In the genomic region with DNA sequence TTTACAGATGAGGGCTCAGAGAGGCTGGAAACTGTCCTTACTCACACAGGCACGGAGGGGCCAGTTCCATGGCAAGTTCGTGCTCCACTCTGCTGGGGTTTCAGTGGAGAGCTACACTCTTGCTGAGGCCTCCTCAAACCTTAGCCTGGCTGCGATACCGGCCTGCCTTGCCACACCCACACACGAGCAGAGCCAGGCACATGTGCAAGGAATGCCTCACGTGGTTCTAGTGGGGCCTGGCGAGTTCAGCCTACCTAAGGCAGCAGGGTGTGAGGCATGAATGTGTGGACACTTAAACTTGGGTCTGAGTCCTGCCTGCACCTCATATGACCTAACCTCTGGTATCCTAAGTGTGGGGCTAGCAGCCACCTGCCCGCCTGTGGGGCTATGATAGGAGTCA, we compare ENCODE assay signal across 19 cellular contexts. TPM values are rescaled to one million over a fixed set of nuclear protein-coding genes. Genes with fewer than 3 reads are reported as not detected.
DNase-seq lines count a peak whose midpoint lies in the region; ATAC-seq and TF ChIP-seq lines count a peak whose summit lies in the region.
"Had no signal": no experiment of that assay in that cellular context is flagged by ENCODE, and none has a peak within 500 bp of the region (broad histone marks: within the 10 kb centered on the region; RNA-seq: fewer than 3 reads in every experiment).

No MANE protein-coding gene starts in this region.

- no peak overlapping the region for H3K4me3 Mint-ChIP-seq in chondrocyte (ENCODE audit: unreplicated experiment)
- no peak overlapping the region for H3K4me3 Mint-ChIP-seq in CD8-positive, alpha-beta T cell
- H3K4me3 Mint-ChIP-seq: IgD-negative memory B cell had no signal

- H3K36me3 ChIP-seq in right atrium auricular region (no peaks in the 10 kb centered on the region), right lobe of liver (peaks cover 0 to 5% (median 0%) of the 10 kb centered on the region in 4 donors)
- H3K36me3 ChIP-seq in CD8-positive, alpha-beta T cell (ENCODE audit: insufficient read depth, low read length), result no peaks in the 10 kb centered on the region

- peaks cover 12% of the 10 kb centered on the region for H3K9me3 Mint-ChIP-seq in chondrocyte (ENCODE audit: low read depth)
- peaks cover 8% of the 10 kb centered on the region for H3K9me3 Mint-ChIP-seq in CD8-positive, alpha-beta T cell

- no peak overlapping the region for H3K27ac Mint-ChIP-seq in chondrocyte (ENCODE audit: unreplicated experiment)
- H3K27ac Mint-ChIP-seq in CD8-positive, alpha-beta T cell, result no peak overlapping the region
- H3K27ac Mint-ChIP-seq: IgD-negative memory B cell had no signal

- no peak for TF ChIP-seq POLR2A in right lobe of liver (IDR thresholded peaks at IDR 0.05)

- 100% methylated on average over 1 of the region's 8 CpGs for WGBS in right lobe of liver (ENCODE audit: insufficient coverage, low coverage, low lambda C conversion rate, missing lambda C conversion rate)

- POLR2A ChIA-PET in CD8-positive, alpha-beta T cell (lab: Charles Lee), result no interaction called here

- no peak overlapping the region for H3K4me3 ChIP-seq in right atrium auricular region
- no peak overlapping the region for H3K4me3 ChIP-seq in right lobe of liver
- no peak overlapping the region for H3K4me3 ChIP-seq in CD8-positive, alpha-beta T cell (ENCODE audit: low read depth, low read length)
- H3K4me3 ChIP-seq: Peyer's patch had no signal

- peaks cover 0 to 4% of the 10 kb centered on the region in 2 donors for H3K9me3 ChIP-seq in right atrium auricular region
- H3K9me3 ChIP-seq in right lobe of liver, result no peaks in the 10 kb centered on the region
- no peaks in the 10 kb centered on the region for H3K9me3 ChIP-seq in CD8-positive, alpha-beta T cell (ENCODE audit: low read length)
- H3K9me3 ChIP-seq: Peyer's patch, SK-N-SH had no signal

- CTCF ChIA-PET in CD8-positive, alpha-beta T cell (lab: Charles Lee), result no interaction called here

- no peak for TF ChIP-seq CTCF in right atrium auricular region (IDR thresholded peaks at IDR 0.05)
- no peak for TF ChIP-seq CTCF in chondrocyte (IDR thresholded peaks at IDR 0.05)
- no peak for TF ChIP-seq CTCF in right lobe of liver (IDR thresholded peaks at IDR 0.05)
- no peak for TF ChIP-seq CTCF in CD8-positive, alpha-beta T cell (IDR thresholded peaks at IDR 0.05)

- peaks cover 12% of the 10 kb centered on the region for H3K36me3 Mint-ChIP-seq in chondrocyte (ENCODE audit: low read depth)
- peaks cover 12% of the 10 kb centered on the region for H3K36me3 Mint-ChIP-seq in CD8-positive, alpha-beta T cell

- peaks cover 5% of the 10 kb centered on the region for H3K27me3 Mint-ChIP-seq in chondrocyte (ENCODE audit: low read depth)
- H3K27me3 Mint-ChIP-seq in CD8-positive, alpha-beta T cell (ENCODE audit: low read depth), result peaks cover 4% of the 10 kb centered on the region

- ATAC-seq in Right ventricle myocardium inferior (no peak), right lobe of liver (no peak)
- no peak for ATAC-seq in CD8-positive, alpha-beta T cell

- no peaks in the 10 kb centered on the region for H3K4me1 ChIP-seq in right atrium auricular region
- no peaks in the 10 kb centered on the region for H3K4me1 ChIP-seq in right lobe of liver
- no peaks in the 10 kb centered on the region for H3K4me1 ChIP-seq in CD8-positive, alpha-beta T cell (ENCODE audit: insufficient read depth, low read length)
- H3K4me1 ChIP-seq: Peyer's patch had no signal

- H3K27me3 ChIP-seq in right atrium auricular region (no peaks in the 10 kb centered on the region), right lobe of liver (no peaks in the 10 kb centered on the region)
- H3K27me3 ChIP-seq in CD8-positive, alpha-beta T cell (ENCODE audit: insufficient read depth, low read length), result no peaks in the 10 kb centered on the region
- H3K27me3 ChIP-seq: Peyer's patch had no signal

- no peak overlapping the region for H3K27ac ChIP-seq in right atrium auricular region
- H3K27ac ChIP-seq in right lobe of liver, result no peak overlapping the region
- no peak overlapping the region for H3K27ac ChIP-seq in CD8-positive, alpha-beta T cell (ENCODE audit: low read depth, low read length)
- H3K27ac ChIP-seq: Peyer's patch had no signal

- H3K4me1 Mint-ChIP-seq in chondrocyte (ENCODE audit: low read depth), result no peaks in the 10 kb centered on the region
- H3K4me1 Mint-ChIP-seq in CD8-positive, alpha-beta T cell (ENCODE audit: low read depth), result no peaks in the 10 kb centered on the region
- H3K4me1 Mint-ChIP-seq: IgD-negative memory B cell had no signal

- peak; percentile 22 for DNase-seq in Right ventricle myocardium inferior (ENCODE audit: missing footprints)
- DNase-seq in right atrium auricular region (ENCODE audit: low spot score), result no peak
- DNase-seq in chondrocyte (ENCODE audit: low spot score), result peak; percentile 59
- peak in 2 of 3 donors; percentile 3 to 22 for DNase-seq in right lobe of liver
- no peak for DNase-seq in NCI-H1694 treated with DMSO at 0.1 percent for 48 hours (lab: John Stamatoyannopoulos, UW)
- DNase-seq in activated CD8-positive, alpha-beta memory T cell treated with anti-CD3 and anti-CD28 coated beads, Interleukin-2, amount 50 U/mL, for 4 hours, result no peak
- no peak for DNase-seq in CD8-positive, alpha-beta T cell
- DNase-seq: HCEC 1CT, NCI-H1048, NCI-H1417, NCI-H187, NCI-H446, NCI-H524 treated with DMSO at 0.1 percent for 48 hours, NCI-H82, Peyer's patch, SK-N-SH, SW 1271 had no signal

- intact Hi-C loops in Right ventricle myocardium inferior (cut with DNase I), result no loop called here
- intact Hi-C loops in right lobe of liver (cut with DNase I), result no loop called here
- intact Hi-C loops in CD8-positive, alpha-beta T cell (cut with DNase I, micrococcal nuclease), result no loop called here

RNA-seq across cellular contexts. Expression of gene PRDM12, which starts 21.5 kb away (rescaled TPM):
- total RNA-seq in Right ventricle myocardium inferior, result not detected
- not detected for total RNA-seq in right atrium auricular region
- total RNA-seq in chondrocyte, result 0.10 to 0.23 TPM in 2 of 3 replicates, not detected in the other
- under 1 TPM in 1 of 6 experiments, not detected in 5; 0.15 TPM for total RNA-seq in right lobe of liver
- total RNA-seq in CD8-positive, alpha-beta T cell, result not detected
- total RNA-seq: A172 had no signal

RNA-seq across cellular contexts. Expression of gene EXOSC2, which starts 50.7 kb away (rescaled TPM):
- total RNA-seq in Right ventricle myocardium inferior (11.2 TPM), right atrium auricular region (10 to 100 TPM in 1 of 2 donors, 1 to 10 TPM in 1; 7.3 to 15.9 TPM), chondrocyte (15.6 to 27.7 TPM (median 16.2 TPM) in 3 replicates), right lobe of liver (10 to 100 TPM in 5 of 6 experiments, 1 to 10 TPM in 1; 9.3 to 15.9 (median 13.3) TPM)
- 10 to 100 TPM; 59.1 to 59.9 TPM for total RNA-seq in CD8-positive, alpha-beta T cell

Comparison
In these comparisons a context has a peak if more than half of its experiments do, and no peak if none do; other contexts are left out.
1. DNase-seq: peak in Right ventricle myocardium inferior (single experiment), chondrocyte (single experiment) and right lobe of liver (2 of 3); none in right atrium auricular region (single experiment), NCI-H1694 treated with DMSO at 0.1 percent for 48 hours (single experiment), activated CD8-positive, alpha-beta memory T cell treated with anti-CD3 and anti-CD28 coated beads, Interleukin-2, amount 50 U/mL, for 4 hours (single experiment) and CD8-positive, alpha-beta T cell (0 of 7).